ENCODE assay signal across 8 cellular contexts in the genomic region with DNA sequence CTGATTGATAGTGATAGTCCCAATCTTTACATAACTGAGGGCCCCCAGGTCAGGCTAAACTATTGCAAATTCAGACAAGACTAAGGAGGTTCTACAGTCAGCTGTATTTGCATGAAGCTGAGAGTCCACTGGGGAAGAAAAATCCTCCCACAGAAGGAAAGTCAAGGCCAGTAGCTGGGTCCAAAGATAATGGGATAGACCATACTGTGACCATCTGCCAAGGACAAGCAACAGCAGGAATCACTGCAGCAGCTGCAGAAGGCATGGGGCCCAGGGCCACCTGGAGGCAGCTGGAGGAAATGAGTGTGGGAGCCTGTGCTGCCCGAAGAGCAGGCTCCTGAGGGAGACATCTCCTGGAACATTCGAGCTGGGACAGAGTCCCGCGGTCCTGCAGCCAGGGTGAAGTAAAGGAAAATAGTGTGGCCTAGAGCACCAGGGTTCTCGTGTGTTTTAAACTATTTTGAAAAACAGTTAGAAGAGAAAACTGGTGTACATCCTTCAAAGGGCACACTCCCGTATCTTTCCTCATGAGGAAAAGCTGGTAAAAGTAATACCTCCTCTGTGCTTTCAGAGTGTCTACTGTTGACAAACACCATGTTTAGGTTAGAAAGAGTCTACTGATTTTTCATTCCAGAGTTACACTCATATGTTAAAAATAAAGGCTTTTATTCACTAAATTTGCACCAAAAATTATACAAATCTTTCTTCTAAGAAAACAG. TPM values are rescaled to one million over a fixed set of nuclear protein-coding genes. Genes with fewer than 3 reads are reported as not detected.
A peak's percentile ranks its signal among the peaks of the same experiment; 100 is the strongest.
DNase-seq lines count a peak whose midpoint lies in the region; ATAC-seq and TF ChIP-seq lines count a peak whose summit lies in the region.

No MANE protein-coding gene starts in this region.

- peaks cover 0 to 41% (median 19%) of the 10 kb centered on the region in 4 donors for H3K4me1 ChIP-seq in stomach

- H3K9me3 ChIP-seq in stomach = no peaks in the 10 kb centered on the region

- no peak for TF ChIP-seq POLR2A in stomach (IDR thresholded peaks at IDR 0.05)

- H3K4me3 ChIP-seq in stomach = no peak overlapping the region

- TF ChIP-seq EP300 in stomach (IDR thresholded peaks at IDR 0.05) = no peak

- H3K27me3 ChIP-seq in stomach = no peaks in the 10 kb centered on the region

- H3K36me3 ChIP-seq in stomach = no peaks in the 10 kb centered on the region

- peak in 5 of 7 experiments; percentile 53 to 64 (median 60) for TF ChIP-seq CTCF in stomach (IDR thresholded peaks at IDR 0.05)

- 13 to 20% (median 17%) methylated on average over 6 of the region's 6 CpGs for WGBS in stomach, 5 donors

- H3K27ac ChIP-seq in stomach = peak overlapping the region in 3 of 5 donors; percentile 30 to 70 (median 56)

- ATAC-seq in HG03095 (IDR thresholded peaks at IDR 0.05; ENCODE audit: unreplicated experiment) = peak; percentile 50

- DNase-seq in NCI-H2171 treated with DMSO at 0.1 percent for 48 hours (lab: John Stamatoyannopoulos, UW) (peak; percentile 42), NCI-H2171 (lab: John Stamatoyannopoulos, UW) (no peak), NCI-H774 (lab: John Stamatoyannopoulos, UW) (peak; percentile 81), brain pericyte (ENCODE audit: low read depth, low spot score) (peak; percentile 81), iris pigment epithelial cell (ENCODE audit: low read depth) (peak; percentile 87), stomach (peak; percentile 74)
- no peak for DNase-seq in activated CD8-positive, alpha-beta memory T cell treated with anti-CD3 and anti-CD28 coated beads, Interleukin-2, amount 50 U/mL, for 48 hours

- intact Hi-C loops in stomach (cut with DNase I; ENCODE audit: low total_unique reads) = no loop called here

RNA-seq across cellular contexts. Expression of a gene that starts 13.1 kb away (rescaled TPM):
- not detected for total RNA-seq in stomach
- not detected for polyA plus RNA-seq in stomach

RNA-seq across cellular contexts. Expression of a gene that starts 19.7 kb away (rescaled TPM):
- 10 to 100 TPM in 4 of 5 donors, 1 to 10 TPM in 1; 7.6 to 43.0 (median 25.1) TPM for total RNA-seq in stomach
- polyA plus RNA-seq in stomach = 1 to 10 TPM; 3.4 to 9.5 (median 8.6) TPM

Comparison
In these comparisons a context has a peak if more than half of its experiments do, and no peak if none do; other contexts are left out.
1. DNase-seq: peak in NCI-H2171 treated with DMSO at 0.1 percent for 48 hours (single experiment), NCI-H774 (single experiment), brain pericyte (single experiment), iris pigment epithelial cell (single experiment) and stomach (single experiment); none in NCI-H2171 (single experiment) and activated CD8-positive, alpha-beta memory T cell treated with anti-CD3 and anti-CD28 coated beads, Interleukin-2, amount 50 U/mL, for 48 hours (single experiment).